27 cellular contexts compared by ENCODE assay signal in genomic region chr10:93063977-93064660, GRCh38. TPM values are rescaled to one million over a fixed set of nuclear protein-coding genes. Genes with fewer than 3 reads are reported as not detected.
A peak's percentile ranks its signal among the peaks of the same experiment; 100 is the strongest.
DNase-seq lines count a peak whose midpoint lies in the region; ATAC-seq and TF ChIP-seq lines count a peak whose summit lies in the region.
"Had no signal": no experiment of that assay in that cellular context is flagged by ENCODE, and none has a peak within 500 bp of the region (broad histone marks: within the 10 kb centered on the region; RNA-seq: fewer than 3 reads in every experiment).

No MANE protein-coding gene starts in this region.

- H3K4me3 ChIP-seq in CD8-positive, alpha-beta T cell (ENCODE audit: low read depth, low read length), result no peak overlapping the region
- H3K4me3 ChIP-seq in H7 (ENCODE audit: insufficient read depth, low read depth, low read length), result no peak overlapping the region
- H3K4me3 ChIP-seq: stomach, tibial nerve had no signal

- H3K9me3 Mint-ChIP-seq in CD8-positive, alpha-beta T cell, result no peaks in the 10 kb centered on the region
- H3K9me3 Mint-ChIP-seq in brain (peaks cover 0 to 23% (median 9%) of the 10 kb centered on the region in 5 experiments), naive B cell (no peaks in the 10 kb centered on the region)
- H3K9me3 Mint-ChIP-seq: nephron; T-helper 1 cell treated with Interleukin-12 subunit alpha and Interleukin-12 subunit beta and Interleukin-4 antibody, amounts not matched to agents 30 μg/mL and 1 μg/mL, for 36 hours had no signal

- no peaks in the 10 kb centered on the region for H3K36me3 ChIP-seq in CD8-positive, alpha-beta T cell (ENCODE audit: insufficient read depth, low read length)
- H3K36me3 ChIP-seq in H7 (replicated peaks; ENCODE audit: control insufficient read depth, insufficient read depth, low read length), result no peaks in the 10 kb centered on the region

- CTCF ChIA-PET in CD8-positive, alpha-beta T cell (lab: Charles Lee), result interaction anchor here (1.2 kb wide), 1 partner anchor 288 kb away, joined by 3 read pairs; no protein-coding TSS in a partner anchor

- H3K36me3 Mint-ChIP-seq in CD8-positive, alpha-beta T cell, result peaks cover 3% of the 10 kb centered on the region
- peaks cover 22% of the 10 kb centered on the region for H3K36me3 Mint-ChIP-seq in brain
- H3K36me3 Mint-ChIP-seq in naive B cell, result peaks cover 9 to 18% of the 10 kb centered on the region in 2 donors

- no peak for DNase-seq in CD8-positive, alpha-beta T cell
- peak; percentile 26 for DNase-seq in H7
- no peak for DNase-seq in naive B cell
- no peak for DNase-seq in SW480 (ENCODE audit: low spot score)
- no peak for DNase-seq in NCI-H446 treated with DMSO at 0.1 percent for 48 hours (lab: John Stamatoyannopoulos, UW)
- DNase-seq: activated CD4-positive, alpha-beta T cell treated with anti-CD3 and anti-CD28 coated beads, Interleukin-2, amount 50 U/mL, for 1 hour; activated CD8-positive, alpha-beta memory T cell treated with anti-CD3 and anti-CD28 coated beads, Interleukin-2, amount 50 U/mL, for 4 hours; effector CD4-positive, alpha-beta T cell; erythroblast; foreskin fibroblast; heart right ventricle; NCI-H1105 treated with DMSO at 0.1 percent for 48 hours; NCI-H2081 treated with DMSO at 0.1 percent for 48 hours; NCI-H345; NCI-H774; RPMI8226; stomach had no signal

- H3K4me3 Mint-ChIP-seq in CD8-positive, alpha-beta T cell, result peak overlapping the region; percentile 40
- peak overlapping the region in 3 of 5 experiments; percentile 33 to 71 (median 62) for H3K4me3 Mint-ChIP-seq in brain
- H3K4me3 Mint-ChIP-seq in naive B cell, result peak overlapping the region in 6 of 8 donors; percentile 9 to 88 (median 50)

- TF ChIP-seq CTCF in CD8-positive, alpha-beta T cell (IDR thresholded peaks at IDR 0.05), result no peak
- TF ChIP-seq CTCF in brain (conservative IDR thresholded peaks at IDR 0.05), result no peak

- H3K27me3 Mint-ChIP-seq in CD8-positive, alpha-beta T cell (ENCODE audit: low read depth), result peaks cover 48% of the 10 kb centered on the region
- H3K27me3 Mint-ChIP-seq in brain, result peaks cover 96% of the 10 kb centered on the region
- H3K27me3 Mint-ChIP-seq in naive B cell, result peaks cover 60 to 79% (median 69%) of the 10 kb centered on the region in 3 donors

- POLR2A ChIA-PET in CD8-positive, alpha-beta T cell (lab: Charles Lee), result no interaction called here

- no peaks in the 10 kb centered on the region for H3K9me3 ChIP-seq in CD8-positive, alpha-beta T cell (ENCODE audit: low read length)
- H3K9me3 ChIP-seq: heart right ventricle, stomach, tibial nerve had no signal

- H3K4me1 Mint-ChIP-seq in CD8-positive, alpha-beta T cell (ENCODE audit: low read depth), result peaks cover 38% of the 10 kb centered on the region
- H3K4me1 Mint-ChIP-seq in brain, result peaks cover 21% of the 10 kb centered on the region
- peaks cover 30 to 44% (median 32%) of the 10 kb centered on the region in 3 donors for H3K4me1 Mint-ChIP-seq in naive B cell

- H3K27me3 ChIP-seq in CD8-positive, alpha-beta T cell (ENCODE audit: insufficient read depth, low read length), result no peaks in the 10 kb centered on the region
- H3K27me3 ChIP-seq in H7 (ENCODE audit: control insufficient read depth, insufficient read depth, low read length), result peaks cover 100% of the 10 kb centered on the region

- no peak overlapping the region for H3K27ac Mint-ChIP-seq in CD8-positive, alpha-beta T cell
- no peak overlapping the region for H3K27ac Mint-ChIP-seq in brain
- H3K27ac Mint-ChIP-seq in naive B cell, result no peak overlapping the region
- H3K27ac Mint-ChIP-seq: nephron; T-helper 1 cell treated with Interleukin-12 subunit alpha and Interleukin-12 subunit beta and Interleukin-4 antibody, amounts not matched to agents 30 μg/mL and 1 μg/mL, for 36 hours had no signal

- no peaks in the 10 kb centered on the region for H3K4me1 ChIP-seq in CD8-positive, alpha-beta T cell (ENCODE audit: insufficient read depth, low read length)

- intact Hi-C loops in CD8-positive, alpha-beta T cell (cut with DNase I, micrococcal nuclease), result no loop called here

- no peak overlapping the region for H3K27ac ChIP-seq in CD8-positive, alpha-beta T cell (ENCODE audit: low read depth, low read length)
- H3K27ac ChIP-seq: heart right ventricle, HL-60, stomach, tibial nerve had no signal

- ATAC-seq in CD8-positive, alpha-beta T cell, result no peak
- ATAC-seq in naive B cell (ENCODE audit: low read depth in 2 of 2) (no peak), HG03196 (IDR thresholded peaks at IDR 0.05; ENCODE audit: unreplicated experiment) (no peak)
- ATAC-seq: heart right ventricle, left lobe of liver had no signal

RNA-seq across cellular contexts. Expression of gene CYP26C1, which starts 3.5 kb away (rescaled TPM):
- total RNA-seq in CD8-positive, alpha-beta T cell, result under 1 TPM in 1 of 2 experiments, not detected in 1; 0.08 TPM
- 0.26 and 0.28 TPM in 2 replicates for total RNA-seq in H7 (2014; rRNA removed; shearing (Covaris generic))
- polyA plus RNA-seq in brain (ENCODE audit: insufficient read depth, low read depth, low replicate concordance) (not detected), naive B cell (ENCODE audit: low read depth in 6 of 6) (under 1 TPM in 1 of 6 donors, not detected in 5; 0.10 TPM)
- total RNA-seq: H4 had no signal
- polyA plus RNA-seq: heart right ventricle, stomach had no signal

RNA-seq across cellular contexts. Expression of gene CYP26A1, which starts 9.6 kb away (rescaled TPM):
- total RNA-seq in CD8-positive, alpha-beta T cell, result not detected
- total RNA-seq in H7 (2014; rRNA removed; shearing (Covaris generic)), result 44.4 and 190 TPM in 2 replicates
- polyA plus RNA-seq in brain (ENCODE audit: insufficient read depth, low read depth, low replicate concordance) (0.27 TPM), naive B cell (ENCODE audit: low read depth in 6 of 6) (not detected)
- total RNA-seq: H4, heart right ventricle, mesenteric fat pad, posterior vena cava, stomach, tibial nerve had no signal
- polyA plus RNA-seq: heart right ventricle had no signal

Comparison
In these comparisons a context has a peak if more than half of its experiments do, and no peak if none do; other contexts are left out.
1. RNA of gene CYP26A1, which starts 9.6 kb away (total RNA-seq): 44.4 to 190 TPM in H7; not detected in CD8-positive, alpha-beta T cell; every median in the first group is over 10 times any median in the second.
2. Peak in every context shown above with its lines, with median percentiles within 50 percentile points of each other: H3K4me3 Mint-ChIP-seq.